Comparison of ENCODE assay signal across 21 cellular contexts in genomic region chr4:153026947-153027346, GRCh38.
A peak's percentile ranks its signal among the peaks of the same experiment; 100 is the strongest.
DNase-seq lines count a peak whose midpoint lies in the region; ATAC-seq, FAIRE-seq and TF ChIP-seq lines count a peak whose summit lies in the region.
"Had no signal": no experiment of that assay in that cellular context is flagged by ENCODE, and none has a peak within 500 bp of the region (broad histone marks: within the 10 kb centered on the region; RNA-seq: fewer than 3 reads in every experiment).

No MANE protein-coding gene starts in this region.

- no peak overlapping the region for H3K27ac Mint-ChIP-seq in HFFc6
- H3K27ac Mint-ChIP-seq: CD4-positive, alpha-beta T cell; IgD-negative memory B cell had no signal

- no TSS peak for BruUV-seq in IMR-90 (replicated peaks; lab: Mats Ljungman, UMichigan)

- H3K4me3 Mint-ChIP-seq in HFFc6 = no peak overlapping the region
- H3K4me3 Mint-ChIP-seq: CD4-positive, alpha-beta T cell; IgD-negative memory B cell had no signal

- WGBS in IMR-90 (ENCODE audit: extremely low coverage in 2 of 2, insufficient read length in 1 of 2), 2 experiments = 49% methylated on average over 6 of the region's 6 CpGs; no CpG with 5 or more reads in 1 of the 2 experiments
- WGBS in neuronal stem cell (ENCODE audit: extremely low coverage in 2 of 2, insufficient read length in 2 of 2, insufficient replicate concordance in 1 of 2), 2 donors = 100% methylated on average over 1 to 4 of the region's 6 CpGs

- dilution Hi-C loops in IMR-90 (cut with HindIII; ENCODE audit: low sequenced_read_pairs, unreplicated experiment) = no loop called here

- TF ChIP-seq CTCF in HEK293 (tag by site-specific recombination; IDR thresholded peaks at IDR 0.05) (no peak), IMR-90 (conservative IDR thresholded peaks at IDR 0.05; ENCODE audit: low read depth, low read length) (no peak), bronchial epithelial cell (IDR thresholded peaks at IDR 0.05; ENCODE audit: insufficient read depth, low read length, severe bottlenecking) (no peak), HFFc6 (IDR thresholded peaks at IDR 0.05) (no peak)

- H3K4me3 ChIP-seq in HEK293 (ENCODE audit: low read depth, low read length) = no peak overlapping the region
- H3K4me3 ChIP-seq in IMR-90 (ENCODE audit: insufficient read depth, low read depth, low read length) = no peak overlapping the region
- no peak overlapping the region for H3K4me3 ChIP-seq in bronchial epithelial cell (ENCODE audit: low read depth, low read length)
- no peak overlapping the region for H3K4me3 ChIP-seq in neuronal stem cell (ENCODE audit: low read length in 2 of 2)
- H3K4me3 ChIP-seq: A549, GM23248 had no signal

- POLR2A ChIA-PET in HEK293 (lab: Yijun Ruan, JAX) (no interaction called here), IMR-90 (lab: Charles Lee; ENCODE audit: unreplicated experiment) (no interaction called here)

- H3K18ac ChIP-seq in IMR-90 (ENCODE audit: low read depth, low read length) = no peak overlapping the region
- H3K18ac ChIP-seq in neuronal stem cell (ENCODE audit: low read length) = peak overlapping the region; percentile 19

- H4K5ac ChIP-seq in IMR-90 (ENCODE audit: low read depth, low read length) = no peak overlapping the region

- CTCF ChIA-PET in HEK293 (lab: Yijun Ruan, JAX) (no interaction called here), IMR-90 (lab: Yijun Ruan, JAX) (no interaction called here)

- H3K79me1 ChIP-seq in IMR-90 (ENCODE audit: low read depth in 1 of 2, low read length in 2 of 2) (no peaks in the 10 kb centered on the region), neuronal stem cell (ENCODE audit: low read depth, low read length) (no peaks in the 10 kb centered on the region)

- H3K4me2 ChIP-seq in IMR-90 (ENCODE audit: low read depth, low read length) (no peak overlapping the region), neuronal stem cell (ENCODE audit: insufficient read depth, low read length, poor library complexity, severe bottlenecking) (no peak overlapping the region)
- H3K4me2 ChIP-seq: A549 had no signal

- H4K8ac ChIP-seq in IMR-90 (ENCODE audit: low read depth in 2 of 2, low read length in 2 of 2) = no peak overlapping the region
- no peak overlapping the region for H4K8ac ChIP-seq in neuronal stem cell (ENCODE audit: low read depth, low read length)

- H4K91ac ChIP-seq in IMR-90 (ENCODE audit: insufficient read depth, low read depth, low read length) (no peak overlapping the region), neuronal stem cell (ENCODE audit: low read depth, low read length, poor library complexity) (no peak overlapping the region)

- no peak for TF ChIP-seq POLR2A in IMR-90 (IDR thresholded peaks at IDR 0.05; ENCODE audit: low read depth, low read length)

- ATAC-seq in IMR-90 (ENCODE audit: low read depth) = no peak
- ATAC-seq: A549, HCT116 had no signal

- H2AFZ ChIP-seq in IMR-90 (replicated peaks; ENCODE audit: low read length, poor library complexity) (no peak overlapping the region), neuronal stem cell (ENCODE audit: low read length) (no peak overlapping the region)
- H2AFZ ChIP-seq: GM23248 had no signal

- DNase-seq in IMR-90 (no peak), bronchial epithelial cell (ENCODE audit: low read depth) (no peak), neuronal stem cell (ENCODE audit: low spot score) (no peak), NCI-H2171 treated with DMSO at 0.1 percent for 48 hours (lab: John Stamatoyannopoulos, UW) (no peak), HFFc6 (no peak)
- DNase-seq in activated naive CD4-positive, alpha-beta T cell (lab: John Stamatoyannopoulos, UW) = no peak
- DNase-seq in activated CD4-positive, alpha-beta T cell treated with anti-CD3 and anti-CD28 coated beads for 48 hours = no peak
- DNase-seq: AML-193; Caco-2; CD4-positive, alpha-beta T cell; GM23248; H7; KG1 had no signal

- H3K36me3 Mint-ChIP-seq in HFFc6 (ENCODE audit: low read depth) = peaks cover 6% of the 10 kb centered on the region

- H3K27me3 ChIP-seq in IMR-90 (ENCODE audit: control insufficient read depth, insufficient read depth, low read length) (peaks cover 12% of the 10 kb centered on the region), bronchial epithelial cell (ENCODE audit: control insufficient read depth, insufficient read depth, low read length) (no peaks in the 10 kb centered on the region), neuronal stem cell (ENCODE audit: control insufficient read depth in 3 of 3, insufficient read depth in 3 of 3, low read depth in 1 of 3, low read length in 3 of 3) (peaks cover 0 to 5% (median 0%) of the 10 kb centered on the region in 3 experiments)

- in situ Hi-C loops in IMR-90 (cut with MboI; ENCODE audit: low sequenced_read_pairs) = no loop called here

- H3K4me1 ChIP-seq in HEK293 (ENCODE audit: control insufficient read depth, insufficient read depth, low read length) (no peaks in the 10 kb centered on the region), IMR-90 (ENCODE audit: control insufficient read depth, insufficient read depth, low read length) (no peaks in the 10 kb centered on the region), neuronal stem cell (ENCODE audit: control insufficient read depth in 2 of 2, insufficient read depth in 1 of 2, low read depth in 1 of 2, low read length in 2 of 2) (peaks cover 0 to 2% of the 10 kb centered on the region in 2 donors)
- H3K4me1 ChIP-seq: A549, Caco-2 had no signal

- H3K14ac ChIP-seq in IMR-90 (replicated peaks; ENCODE audit: low read depth, low read length) = no peak overlapping the region
- H3K14ac ChIP-seq in neuronal stem cell (ENCODE audit: low read length) = no peak overlapping the region

- H3K36me3 ChIP-seq in HEK293 (ENCODE audit: control insufficient read depth in 2 of 2, insufficient read depth in 1 of 2, low read length in 2 of 2) = no peaks in the 10 kb centered on the region
- no peaks in the 10 kb centered on the region for H3K36me3 ChIP-seq in IMR-90 (ENCODE audit: control insufficient read depth, insufficient read depth, low read length)
- H3K36me3 ChIP-seq in bronchial epithelial cell (ENCODE audit: control insufficient read depth, insufficient read depth, low read length) = no peaks in the 10 kb centered on the region
- H3K36me3 ChIP-seq in neuronal stem cell (replicated peaks in 1 of 2; ENCODE audit: control insufficient read depth in 2 of 2, insufficient read depth in 2 of 2, low read length in 2 of 2) = no peaks in the 10 kb centered on the region

- H3K4ac ChIP-seq in IMR-90 (ENCODE audit: low read depth, low read length) (no peak overlapping the region), neuronal stem cell (ENCODE audit: low read length) (no peak overlapping the region)

- H3K56ac ChIP-seq in IMR-90 (ENCODE audit: extremely low read depth, insufficient read depth, low read length) = no peak overlapping the region

- no peak overlapping the region for H2BK12ac ChIP-seq in neuronal stem cell (ENCODE audit: low read length)

- peak overlapping the region; percentile 56 for H2BK5ac ChIP-seq in IMR-90 (ENCODE audit: low read depth, low read length, poor library complexity, severe bottlenecking)
- no peak overlapping the region for H2BK5ac ChIP-seq in neuronal stem cell (ENCODE audit: low read length)

- H3K23ac ChIP-seq in IMR-90 (ENCODE audit: low read depth, low read length) = no peak overlapping the region
- no peak overlapping the region for H3K23ac ChIP-seq in neuronal stem cell (ENCODE audit: low read depth, low read length, poor library complexity)

- no peaks in the 10 kb centered on the region for H4K20me1 ChIP-seq in IMR-90 (ENCODE audit: insufficient read depth, low read length)

- no peak overlapping the region for H2AK9ac ChIP-seq in IMR-90 (replicated peaks; ENCODE audit: low read depth, low read length, poor library complexity)

- no peak overlapping the region for H2BK20ac ChIP-seq in IMR-90 (ENCODE audit: low read depth, low read length)

- H3K27me3 Mint-ChIP-seq in HFFc6 (ENCODE audit: insufficient read depth) = peaks cover 32% of the 10 kb centered on the region
- H3K27me3 Mint-ChIP-seq: CD4-positive, alpha-beta T cell had no signal

- H2BK120ac ChIP-seq in IMR-90 (ENCODE audit: low read depth, low read length) (no peak overlapping the region), neuronal stem cell (ENCODE audit: low read depth, low read length) (no peak overlapping the region)

- intact Hi-C loops in IMR-90 (cut with micrococcal nuclease) = no loop called here

- H3K9ac ChIP-seq in IMR-90 (ENCODE audit: low read depth, low read length) = no peak overlapping the region
- H3K9ac ChIP-seq in neuronal stem cell (ENCODE audit: low read depth, low read length, poor library complexity) = no peak overlapping the region
- H3K9ac ChIP-seq: GM23248 had no signal

- H3K27ac ChIP-seq in HEK293 (ENCODE audit: extremely low read depth, low read depth, low read length) = no peak overlapping the region
- no peak overlapping the region for H3K27ac ChIP-seq in IMR-90 (ENCODE audit: insufficient read depth, low read length)
- H3K27ac ChIP-seq in neuronal stem cell (replicated peaks; ENCODE audit: low read length) = no peak overlapping the region
- H3K27ac ChIP-seq: A549, C4-2B, GM23248 had no signal

- H3K4me1 Mint-ChIP-seq in HFFc6 (ENCODE audit: low read depth) = peaks cover 5% of the 10 kb centered on the region

- H2AK5ac ChIP-seq in IMR-90 (ENCODE audit: low read depth, low read length) = no peak overlapping the region
- H2AK5ac ChIP-seq in neuronal stem cell (ENCODE audit: low read depth, low read length) = no peak overlapping the region

- no peaks in the 10 kb centered on the region for H3K9me1 ChIP-seq in IMR-90 (ENCODE audit: insufficient read depth, low read length)

- no peaks in the 10 kb centered on the region for H3K9me3 ChIP-seq in HEK293 (ENCODE audit: control insufficient read depth, insufficient read depth, low read depth, low read length)
- H3K9me3 ChIP-seq in IMR-90 (ENCODE audit: control insufficient read depth, insufficient read depth, low read length) = peaks cover 7% of the 10 kb centered on the region; the same call in 1 of the 2 replicates
- H3K9me3 ChIP-seq in neuronal stem cell (replicated peaks in 1 of 2; ENCODE audit: control insufficient read depth in 2 of 2, insufficient read depth in 1 of 2, low read depth in 1 of 2, low read length in 2 of 2) = peaks cover 0 to 8% of the 10 kb centered on the region in 2 donors
- H3K9me3 ChIP-seq: A549, Caco-2 had no signal

- TF ChIP-seq RAD21 in IMR-90 (IDR thresholded peaks at IDR 0.05; ENCODE audit: low read length) = no peak

- FAIRE-seq in bronchial epithelial cell (lab: Jason Lieb, UNC) = peak; percentile 98
- FAIRE-seq: A549, D721Med, G401.6, GM19239 had no signal

- peaks cover 22% of the 10 kb centered on the region for H3K9me3 Mint-ChIP-seq in HFFc6

- no peak overlapping the region for H2BK15ac ChIP-seq in IMR-90 (ENCODE audit: low read depth, low read length)
- no peak overlapping the region for H2BK15ac ChIP-seq in neuronal stem cell (ENCODE audit: low read length)

TF ChIP-seq in IMR-90, 13 proteins besides CTCF, POLR2A, EP300 and RAD21:
- TF ChIP-seq MXI1 (IDR thresholded peaks at IDR 0.05; ENCODE audit: borderline replicate concordance, low read depth, low read length) (no peak), RFX5 (IDR thresholded peaks at IDR 0.05; ENCODE audit: low read depth, low read length) (no peak), MAZ (IDR thresholded peaks at IDR 0.05; ENCODE audit: borderline replicate concordance, low read depth, low read length) (no peak), MAFK (IDR thresholded peaks at IDR 0.05; ENCODE audit: low read depth, low read length) (no peak), RCOR1 (IDR thresholded peaks at IDR 0.05; ENCODE audit: insufficient replicate concordance, low read length) (no peak)
